23 cellular contexts compared by ENCODE assay signal in the genomic region with DNA sequence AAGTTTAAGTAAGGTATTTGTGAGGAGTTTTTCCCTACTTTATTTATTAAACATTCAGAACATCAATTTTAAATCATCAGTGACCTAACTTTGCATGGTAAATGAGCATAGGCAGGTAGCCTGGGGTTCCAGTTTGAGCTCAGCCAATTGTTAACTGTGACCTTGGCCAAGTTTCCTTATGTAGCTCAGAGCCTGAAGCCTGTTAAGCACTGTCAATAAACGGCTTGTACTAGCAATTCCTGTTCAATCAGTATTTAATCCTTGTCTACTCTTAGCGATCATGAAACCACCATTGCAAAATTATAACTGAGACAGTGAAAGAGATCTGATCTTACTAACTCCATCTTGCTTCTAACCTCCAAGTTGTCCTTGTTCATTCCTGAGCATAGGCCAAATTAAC. TPM values are rescaled to one million over a fixed set of nuclear protein-coding genes. Genes with fewer than 3 reads are reported as not detected.
DNase-seq lines count a peak whose midpoint lies in the region; ATAC-seq, FAIRE-seq and TF ChIP-seq lines count a peak whose summit lies in the region.
"Had no signal": no experiment of that assay in that cellular context is flagged by ENCODE, and none has a peak within 500 bp of the region (broad histone marks: within the 10 kb centered on the region; RNA-seq: fewer than 3 reads in every experiment).

No MANE protein-coding gene starts in this region.

- H3K4me1 ChIP-seq in K562 (replicated peaks in 1 of 2; ENCODE audit: control insufficient read depth in 2 of 2, insufficient read depth in 2 of 2, low read length in 2 of 2) (peaks cover 7 to 10% of the 10 kb centered on the region in 2 experiments; a peak in 3 of 5 replicates), vagina (peaks cover 7% of the 10 kb centered on the region)

- H4K20me1 ChIP-seq in K562 (replicated peaks; ENCODE audit: control insufficient read depth, insufficient read depth, low read length) = no peaks in the 10 kb centered on the region

- H3K36me3 Mint-ChIP-seq in progenitor cell of endocrine pancreas (ENCODE audit: insufficient read depth) (no peaks in the 10 kb centered on the region), type B pancreatic cell (no peaks in the 10 kb centered on the region)

- H3K4me1 Mint-ChIP-seq in progenitor cell of endocrine pancreas (ENCODE audit: low read depth) (peaks cover 16% of the 10 kb centered on the region), type B pancreatic cell (ENCODE audit: unreplicated experiment) (peaks cover 14% of the 10 kb centered on the region)

- intact Hi-C loops in K562 (cut with micrococcal nuclease) = no loop called here
- intact Hi-C loops in left colon (cut with DNase I, micrococcal nuclease) = loop anchor here in 1 of 2 donors (10.0 kb wide), 1 partner anchor 424 kb away; no protein-coding TSS in a partner anchor
- intact Hi-C loops in vagina (cut with DNase I) = no loop called here

- no peak overlapping the region for H3K4me2 ChIP-seq in K562 (ENCODE audit: insufficient read depth, low read length)
- H3K4me2 ChIP-seq: KMS-11 had no signal

- WGBS in K562 (ENCODE audit: insufficient coverage, low coverage, missing lambda C conversion rate) = 20% methylated on average over 2 of the region's 2 CpGs

- no peak for TF ChIP-seq RAD21 in K562 (CRISPR knock-in tag; conservative IDR thresholded peaks at IDR 0.05 in 1 of 2, IDR thresholded peaks at IDR 0.05 in 1 of 2)

- CTCF ChIA-PET in K562 (lab: Yijun Ruan, JAX; ENCODE audit: low intra/inter-chr PET ratio) = no interaction called here

- peaks cover 5% of the 10 kb centered on the region for H3K9me3 Mint-ChIP-seq in progenitor cell of endocrine pancreas (ENCODE audit: low read depth)
- H3K9me3 Mint-ChIP-seq in type B pancreatic cell = no peaks in the 10 kb centered on the region
- H3K9me3 Mint-ChIP-seq: CD4-positive, alpha-beta T cell had no signal

- TF ChIP-seq POLR2A in K562 (conservative IDR thresholded peaks at IDR 0.05) = no peak
- no peak for TF ChIP-seq POLR2A in vagina (IDR thresholded peaks at IDR 0.05)

- H3K36me3 ChIP-seq in K562 (ENCODE audit: control insufficient read depth, insufficient read depth, low read length) (no peaks in the 10 kb centered on the region), H7 (replicated peaks; ENCODE audit: control insufficient read depth, insufficient read depth, low read length) (no peaks in the 10 kb centered on the region), vagina (no peaks in the 10 kb centered on the region)
- H3K36me3 ChIP-seq: BLaER1 had no signal

- no peaks in the 10 kb centered on the region for H3K9me1 ChIP-seq in K562 (ENCODE audit: control insufficient read depth, insufficient read depth, low read length)

- no peak overlapping the region for H3K27ac ChIP-seq in K562 (ENCODE audit: extremely low read depth, low read depth, low read length)
- no peak overlapping the region for H3K27ac ChIP-seq in vagina
- H3K27ac ChIP-seq: BLaER1, HL-60, KMS-11 had no signal

- peak overlapping the region; percentile 71 for H2AFZ ChIP-seq in K562 (ENCODE audit: low read depth, low read length)

- ATAC-seq in K562 (no peak), left colon (peak; percentile 37)
- ATAC-seq: Right ventricle myocardium inferior had no signal

- TF ChIP-seq EP300 in K562 (IDR thresholded peaks at IDR 0.05; ENCODE audit: low read length) = no peak

- H3K27me3 Mint-ChIP-seq in progenitor cell of endocrine pancreas = peaks cover 31% of the 10 kb centered on the region
- peaks cover 54% of the 10 kb centered on the region for H3K27me3 Mint-ChIP-seq in type B pancreatic cell

- TF ChIP-seq CTCF in K562 (IDR thresholded peaks at IDR 0.05 in 2 of 3, conservative IDR thresholded peaks at IDR 0.05 in 1 of 3; ENCODE audit: insufficient read depth in 2 of 3, low read depth in 1 of 3, low read length in 3 of 3) = no peak
- TF ChIP-seq CTCF in progenitor cell of endocrine pancreas (IDR thresholded peaks at IDR 0.05; ENCODE audit: unreplicated experiment) = no peak
- no peak for TF ChIP-seq CTCF in type B pancreatic cell (conservative IDR thresholded peaks at IDR 0.05)
- no peak for TF ChIP-seq CTCF in vagina (IDR thresholded peaks at IDR 0.05)

- in situ Hi-C loops in K562 (cut with MboI) = no loop called here

- peak overlapping the region; percentile 27 for H3K27ac Mint-ChIP-seq in progenitor cell of endocrine pancreas
- no peak overlapping the region for H3K27ac Mint-ChIP-seq in type B pancreatic cell
- H3K27ac Mint-ChIP-seq: CD4-positive, alpha-beta T cell had no signal

- POLR2A ChIA-PET in K562 (lab: Yijun Ruan, JAX) = interaction anchor here (0.6 to 2.1 kb wide), 9 partner anchors 7 to 76 kb away, joined by 3 to 20 read pairs (median 4); no protein-coding TSS in a partner anchor

- no peak for FAIRE-seq in K562 (lab: Jason Lieb, UNC)
- FAIRE-seq: H54 had no signal

- H3K4me3 ChIP-seq in K562 (no peak overlapping the region), H7 (ENCODE audit: insufficient read depth, low read depth, low read length) (no peak overlapping the region), vagina (no peak overlapping the region)
- H3K4me3 ChIP-seq: BLaER1 had no signal

- H3K79me2 ChIP-seq in K562 (ENCODE audit: control insufficient read depth, insufficient read depth, low read length) = no peaks in the 10 kb centered on the region

- no TSS peak for BruUV-seq in K562 (replicated peaks; lab: Mats Ljungman, UMichigan)

- H3K9ac ChIP-seq in K562 (ENCODE audit: insufficient read depth in 1 of 2, low read depth in 2 of 2, low read length in 2 of 2) = no peak overlapping the region
- H3K9ac ChIP-seq: BLaER1, KMS-11 had no signal

- no peak overlapping the region for H3K4me3 Mint-ChIP-seq in progenitor cell of endocrine pancreas (ENCODE audit: low read depth)
- H3K4me3 Mint-ChIP-seq in type B pancreatic cell = peak overlapping the region; percentile 31
- H3K4me3 Mint-ChIP-seq: CD4-positive, alpha-beta T cell had no signal

- H3K9me3 ChIP-seq in K562 (replicated peaks; ENCODE audit: control insufficient read depth, insufficient read depth, low read depth, low read length) (no peaks in the 10 kb centered on the region), vagina (no peaks in the 10 kb centered on the region)
- H3K9me3 ChIP-seq: BLaER1 had no signal

- DNase-seq in K562 (ENCODE audit: extremely low read depth in 1 of 4, low spot score in 3 of 4) = no peak
- DNase-seq in left colon = no peak
- no peak for DNase-seq in progenitor cell of endocrine pancreas (ENCODE audit: low spot score, unreplicated experiment)
- no peak for DNase-seq in type B pancreatic cell (ENCODE audit: extremely low spot score, unreplicated experiment)
- DNase-seq in midbrain (lab: John Stamatoyannopoulos, UW) = no peak
- no peak for DNase-seq in H7
- no peak for DNase-seq in vagina (ENCODE audit: extremely low spot score in 2 of 2)
- DNase-seq: ACHN; CD4-positive, alpha-beta T cell; COR-L47; DMS79; NCI-H1105; NCI-H146; NCI-H2029; NCI-H226; NCI-H510A treated with DMSO at 0.1 percent for 48 hours; NCI-H82 had no signal

- H3K27me3 ChIP-seq in K562 (ENCODE audit: control insufficient read depth in 2 of 2, insufficient read depth in 2 of 2, low read length in 2 of 2) (no peaks in the 10 kb centered on the region), H7 (ENCODE audit: control insufficient read depth, insufficient read depth, low read length) (peaks cover 26% of the 10 kb centered on the region), vagina (no peaks in the 10 kb centered on the region)

RNA-seq across cellular contexts. Expression of gene SOWAHA, which starts 4.7 kb away (rescaled TPM):
- not detected in 2 replicates for total RNA-seq in K562 (2011; cell fraction: chromatin; rRNA removed; ENCODE audit: low replicate concordance)
- not detected in 2 replicates for total RNA-seq in K562 (2011; cell fraction: nucleolus; rRNA removed)
- not detected in 2 replicates for total RNA-seq in K562 (2011; cell fraction: nucleoplasm; rRNA removed)
- not detected in 2 replicates for total RNA-seq in K562 (2014; rRNA removed)
- total RNA-seq in K562 (2014; rRNA removed; fragmentation: Illumina TruSeq; extraction: Trizol) = not detected in 2 replicates
- total RNA-seq in K562 (2015; rRNA removed; fragmentation: Illumina TruSeq; extraction: Trizol) = not detected in 2 replicates
- total RNA-seq in K562 (2021) = not detected in 2 replicates
- not detected in 2 replicates for polyA plus RNA-seq in K562 (2011; rRNA removed)
- polyA plus RNA-seq in K562 (2011; cell fraction: cytosol; rRNA removed) = not detected in 2 replicates
- polyA plus RNA-seq in K562 (2011; cell fraction: nucleus; rRNA removed) = not detected in 2 replicates
- polyA plus RNA-seq in K562 (2012) = 0.03 and 0.06 TPM in 2 replicates
- not detected in 2 replicates for polyA plus RNA-seq in K562 (2014; fragmentation: Illumina TruSeq; extraction: Trizol)
- not detected for polyA plus RNA-seq in K562 (2014; fragmentation: Nextera tagmentation; extraction: Ambion mirVana)
- polyA plus RNA-seq in K562 (2014; rRNA removed) = not detected in 2 replicates
- polyA minus RNA-seq in K562 (2011; rRNA and poly(A)+ RNA removed) = not detected in 2 replicates
- polyA minus RNA-seq in K562 (2011; cell fraction: cytosol; rRNA and poly(A)+ RNA removed) = not detected in 2 replicates
- polyA minus RNA-seq in K562 (2011; cell fraction: nucleus; rRNA and poly(A)+ RNA removed) = not detected in 2 replicates
- 10 to 100 TPM; 36.0 to 38.8 TPM for total RNA-seq in left colon
- 0.98 and 1.3 TPM in 2 replicates for total RNA-seq in progenitor cell of endocrine pancreas
- total RNA-seq in type B pancreatic cell (ENCODE audit: low replicate concordance) = 2.5 and 4.4 TPM in 2 replicates
- total RNA-seq in H7 (2014; rRNA removed; shearing (Covaris generic)) = 0.21 TPM in 1 of 2 replicates, not detected in the other
- not detected for total RNA-seq in vagina
- total RNA-seq: CD4-positive, alpha-beta T cell; SK-MEL-5 had no signal

RNA-seq across cellular contexts. Expression of gene SHROOM1, which starts 22.0 kb away (rescaled TPM):
- 39.2 and 105 TPM in 2 replicates for total RNA-seq in K562 (2011; cell fraction: chromatin; rRNA removed; ENCODE audit: low replicate concordance)
- 53.7 and 55.5 TPM in 2 replicates for total RNA-seq in K562 (2011; cell fraction: nucleolus; rRNA removed)
- 27.4 and 41.9 TPM in 2 replicates for total RNA-seq in K562 (2011; cell fraction: nucleoplasm; rRNA removed)
- total RNA-seq in K562 (2014; rRNA removed) (13.0 and 18.6 TPM in 2 replicates), K562 (2014; rRNA removed; fragmentation: Illumina TruSeq; extraction: Trizol) (5.3 and 6.1 TPM in 2 replicates), K562 (2015; rRNA removed; fragmentation: Illumina TruSeq; extraction: Trizol) (10.9 and 13.3 TPM in 2 replicates), K562 (2021) (25.6 and 26.5 TPM in 2 replicates), left colon (10 to 100 TPM; 49.4 to 53.4 TPM), progenitor cell of endocrine pancreas (10.0 and 12.6 TPM in 2 replicates), type B pancreatic cell (ENCODE audit: low replicate concordance) (7.2 and 7.6 TPM in 2 replicates), vagina (17.7 TPM)
- polyA plus RNA-seq in K562 (2011; rRNA removed) (11.9 and 12.8 TPM in 2 replicates), K562 (2014; fragmentation: Illumina TruSeq; extraction: Trizol) (14.6 and 14.8 TPM in 2 replicates), K562 (2014; fragmentation: Nextera tagmentation; extraction: Ambion mirVana) (under 1 TPM; 0.44 to 0.50 TPM), K562 (2014; rRNA removed) (22.3 and 26.0 TPM in 2 replicates)
- 18.1 and 28.6 TPM in 2 replicates for polyA plus RNA-seq in K562 (2011; cell fraction: cytosol; rRNA removed)
- polyA plus RNA-seq in K562 (2011; cell fraction: nucleus; rRNA removed) = 28.4 and 60.2 TPM in 2 replicates
- polyA plus RNA-seq in K562 (2012) = 19.1 and 22.2 TPM in 2 replicates
- 3.8 and 7.6 TPM in 2 replicates for polyA minus RNA-seq in K562 (2011; rRNA and poly(A)+ RNA removed)
- 6.1 and 7.0 TPM in 2 replicates for polyA minus RNA-seq in K562 (2011; cell fraction: cytosol; rRNA and poly(A)+ RNA removed)
- polyA minus RNA-seq in K562 (2011; cell fraction: nucleus; rRNA and poly(A)+ RNA removed) = 11.3 and 12.4 TPM in 2 replicates
- 1.3 and 4.0 TPM in 2 replicates for total RNA-seq in H7 (2014; rRNA removed; shearing (Covaris generic))

RNA-seq across cellular contexts. Expression of gene SEPTIN8, which starts 31.4 kb away (rescaled TPM):
- 136 and 205 TPM in 2 replicates for total RNA-seq in K562 (2011; cell fraction: chromatin; rRNA removed; ENCODE audit: low replicate concordance)
- total RNA-seq in K562 (2011; cell fraction: nucleolus; rRNA removed) = 103 and 109 TPM in 2 replicates
- 115 and 139 TPM in 2 replicates for total RNA-seq in K562 (2011; cell fraction: nucleoplasm; rRNA removed)
- 92.0 and 109 TPM in 2 replicates for total RNA-seq in K562 (2014; rRNA removed)
- total RNA-seq in K562 (2014; rRNA removed; fragmentation: Illumina TruSeq; extraction: Trizol) = 68.2 and 79.3 TPM in 2 replicates
- 101 TPM in 2 replicates for total RNA-seq in K562 (2015; rRNA removed; fragmentation: Illumina TruSeq; extraction: Trizol)
- 131 and 137 TPM in 2 replicates for total RNA-seq in K562 (2021)
- 121 and 149 TPM in 2 replicates for polyA plus RNA-seq in K562 (2011; rRNA removed)
- 72.8 and 87.1 TPM in 2 replicates for polyA plus RNA-seq in K562 (2011; cell fraction: cytosol; rRNA removed)
- 578 and 627 TPM in 2 replicates for polyA plus RNA-seq in K562 (2011; cell fraction: nucleus; rRNA removed)
- 143 and 180 TPM in 2 replicates for polyA plus RNA-seq in K562 (2012)
- 113 and 142 TPM in 2 replicates for polyA plus RNA-seq in K562 (2014; fragmentation: Illumina TruSeq; extraction: Trizol)
- polyA plus RNA-seq in K562 (2014; fragmentation: Nextera tagmentation; extraction: Ambion mirVana) = 10 to 100 TPM; 19.3 to 21.0 TPM
- 129 and 143 TPM in 2 replicates for polyA plus RNA-seq in K562 (2014; rRNA removed)
- polyA minus RNA-seq in K562 (2011; rRNA and poly(A)+ RNA removed) = 67.6 and 68.1 TPM in 2 replicates
- polyA minus RNA-seq in K562 (2011; cell fraction: cytosol; rRNA and poly(A)+ RNA removed) = 32.1 and 40.2 TPM in 2 replicates
- 85.5 and 131 TPM in 2 replicates for polyA minus RNA-seq in K562 (2011; cell fraction: nucleus; rRNA and poly(A)+ RNA removed)
- total RNA-seq in left colon = 10 to 100 TPM; 58.7 to 59.6 TPM
- 60.4 and 67.2 TPM in 2 replicates for total RNA-seq in progenitor cell of endocrine pancreas
- 62.7 and 68.1 TPM in 2 replicates for total RNA-seq in type B pancreatic cell (ENCODE audit: low replicate concordance)
- total RNA-seq in H7 (2014; rRNA removed; shearing (Covaris generic)) = 10.5 and 12.4 TPM in 2 replicates
- total RNA-seq in vagina = 52.8 TPM

RNA-seq across cellular contexts. Expression of gene GDF9, which starts 57.8 kb away (rescaled TPM):
- total RNA-seq in K562 (2011; cell fraction: chromatin; rRNA removed; ENCODE audit: low replicate concordance) = 0.25 and 1.1 TPM in 2 replicates
- total RNA-seq in K562 (2011; cell fraction: nucleolus; rRNA removed) = 0.17 and 0.39 TPM in 2 replicates
- 0.44 and 0.69 TPM in 2 replicates for total RNA-seq in K562 (2011; cell fraction: nucleoplasm; rRNA removed)
- 0.12 TPM in 1 of 2 replicates, not detected in the other for total RNA-seq in K562 (2014; rRNA removed)
- total RNA-seq in K562 (2014; rRNA removed; fragmentation: Illumina TruSeq; extraction: Trizol) = 0.13 and 0.18 TPM in 2 replicates
- total RNA-seq in K562 (2015; rRNA removed; fragmentation: Illumina TruSeq; extraction: Trizol) = 0.15 and 0.18 TPM in 2 replicates
- 0.20 and 0.22 TPM in 2 replicates for total RNA-seq in K562 (2021)
- polyA plus RNA-seq in K562 (2011; rRNA removed) = 0.70 and 1.1 TPM in 2 replicates
- 0.30 and 0.52 TPM in 2 replicates for polyA plus RNA-seq in K562 (2011; cell fraction: cytosol; rRNA removed)
- 0.68 and 1.2 TPM in 2 replicates for polyA plus RNA-seq in K562 (2011; cell fraction: nucleus; rRNA removed)
- polyA plus RNA-seq in K562 (2012) = 0.22 and 0.35 TPM in 2 replicates
- polyA plus RNA-seq in K562 (2014; fragmentation: Illumina TruSeq; extraction: Trizol) = 0.28 and 0.37 TPM in 2 replicates
- under 1 TPM; 0.10 to 0.15 TPM for polyA plus RNA-seq in K562 (2014; fragmentation: Nextera tagmentation; extraction: Ambion mirVana)
- 0.27 and 0.66 TPM in 2 replicates for polyA plus RNA-seq in K562 (2014; rRNA removed)
- polyA minus RNA-seq in K562 (2011; rRNA and poly(A)+ RNA removed) = 0.39 and 0.45 TPM in 2 replicates
- not detected in 2 replicates for polyA minus RNA-seq in K562 (2011; cell fraction: cytosol; rRNA and poly(A)+ RNA removed)
- polyA minus RNA-seq in K562 (2011; cell fraction: nucleus; rRNA and poly(A)+ RNA removed) = 0.78 TPM in 1 of 2 replicates, not detected in the other
- total RNA-seq in left colon = under 1 TPM; 0.09 to 0.50 TPM
- 0.51 and 0.55 TPM in 2 replicates for total RNA-seq in progenitor cell of endocrine pancreas
- 1.4 and 1.5 TPM in 2 replicates for total RNA-seq in type B pancreatic cell (ENCODE audit: low replicate concordance)
- total RNA-seq in H7 (2014; rRNA removed; shearing (Covaris generic)) = 0.22 and 0.24 TPM in 2 replicates
- total RNA-seq in vagina = not detected

RNA-seq across cellular contexts. Expression of gene UQCRQ, which starts 58.0 kb away (rescaled TPM):
- total RNA-seq in K562 (2011; cell fraction: chromatin; rRNA removed; ENCODE audit: low replicate concordance) = 72.2 and 104 TPM in 2 replicates
- 114 and 128 TPM in 2 replicates for total RNA-seq in K562 (2011; cell fraction: nucleolus; rRNA removed)
- 118 and 129 TPM in 2 replicates for total RNA-seq in K562 (2011; cell fraction: nucleoplasm; rRNA removed)
- total RNA-seq in K562 (2014; rRNA removed) (307 and 353 TPM in 2 replicates), K562 (2014; rRNA removed; fragmentation: Illumina TruSeq; extraction: Trizol) (641 and 716 TPM in 2 replicates), K562 (2015; rRNA removed; fragmentation: Illumina TruSeq; extraction: Trizol) (334 and 373 TPM in 2 replicates), K562 (2021) (888 and 1,004 TPM in 2 replicates), left colon (100 to 1,000 TPM; 769 to 906 TPM), progenitor cell of endocrine pancreas (230 and 275 TPM in 2 replicates), type B pancreatic cell (ENCODE audit: low replicate concordance) (445 and 544 TPM in 2 replicates), vagina (189 TPM)
- polyA plus RNA-seq in K562 (2011; rRNA removed) (813 and 883 TPM in 2 replicates), K562 (2014; fragmentation: Illumina TruSeq; extraction: Trizol) (235 and 336 TPM in 2 replicates), K562 (2014; fragmentation: Nextera tagmentation; extraction: Ambion mirVana) (1,000 to 10,000 TPM; 2,318 to 2,421 TPM), K562 (2014; rRNA removed) (883 and 917 TPM in 2 replicates)
- 439 and 559 TPM in 2 replicates for polyA plus RNA-seq in K562 (2011; cell fraction: cytosol; rRNA removed)
- polyA plus RNA-seq in K562 (2011; cell fraction: nucleus; rRNA removed) = 273 and 303 TPM in 2 replicates
- polyA plus RNA-seq in K562 (2012) = 351 and 842 TPM in 2 replicates
- 61.8 and 67.0 TPM in 2 replicates for polyA minus RNA-seq in K562 (2011; rRNA and poly(A)+ RNA removed)
- polyA minus RNA-seq in K562 (2011; cell fraction: cytosol; rRNA and poly(A)+ RNA removed) = 54.0 and 70.0 TPM in 2 replicates
- 59.4 and 82.3 TPM in 2 replicates for polyA minus RNA-seq in K562 (2011; cell fraction: nucleus; rRNA and poly(A)+ RNA removed)
- 129 and 137 TPM in 2 replicates for total RNA-seq in H7 (2014; rRNA removed; shearing (Covaris generic))
